In the genomic region with DNA sequence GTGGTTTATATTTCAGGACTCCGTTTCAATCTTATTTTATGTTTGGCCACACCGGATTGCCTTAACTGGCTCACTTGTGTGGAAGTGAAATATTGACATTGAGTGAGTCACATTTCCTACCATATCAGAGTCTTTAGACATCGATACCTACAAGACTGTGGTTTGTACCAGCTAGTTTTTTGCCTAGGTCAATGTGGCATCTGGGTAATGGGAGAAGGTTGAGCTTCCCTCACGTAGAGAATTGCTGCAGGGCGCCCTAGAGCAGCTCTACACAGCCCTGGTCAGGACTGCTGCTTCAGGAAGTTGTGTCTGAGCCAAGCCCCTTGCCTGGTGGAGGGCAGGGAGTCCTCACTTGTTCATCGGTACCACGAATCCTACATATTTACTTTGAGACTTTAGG, we compare ENCODE assay signal across 8 cellular contexts. TPM values are rescaled to one million over a fixed set of nuclear protein-coding genes. Genes with fewer than 3 reads are reported as not detected.
DNase-seq lines count a peak whose midpoint lies in the region; ATAC-seq and TF ChIP-seq lines count a peak whose summit lies in the region.

No MANE protein-coding gene starts in this region.

- DNase-seq in CD4-positive, alpha-beta T cell: no peak
- no peak for DNase-seq in naive thymus-derived CD8-positive, alpha-beta T cell
- DNase-seq in D341Med (ENCODE audit: low spot score): no peak
- no peak for DNase-seq in activated effector memory CD4-positive, alpha-beta T cell treated with anti-CD3 and anti-CD28 coated beads, Interleukin-2, amount 50 U/mL, for 16 hours

- no peak for ATAC-seq in CD4-positive, alpha-beta T cell (ENCODE audit: poor library complexity)
- no peak for ATAC-seq in naive thymus-derived CD8-positive, alpha-beta T cell
- ATAC-seq in GM21447 (IDR thresholded peaks at IDR 0.05; ENCODE audit: unreplicated experiment) (no peak), GM21619 (IDR thresholded peaks at IDR 0.05; ENCODE audit: unreplicated experiment) (no peak)

- H3K4me1 Mint-ChIP-seq in CD4-positive, alpha-beta T cell (ENCODE audit: low read depth): peaks cover 32% of the 10 kb centered on the region
- H3K4me1 Mint-ChIP-seq in brain: peaks cover 66% of the 10 kb centered on the region
- H3K4me1 Mint-ChIP-seq in naive thymus-derived CD8-positive, alpha-beta T cell: peaks cover 13 to 28% (median 20%) of the 10 kb centered on the region in 4 donors

- no peaks in the 10 kb centered on the region for H3K9me3 Mint-ChIP-seq in CD4-positive, alpha-beta T cell
- H3K9me3 Mint-ChIP-seq in brain: peaks cover 0 to 2% (median 0%) of the 10 kb centered on the region in 5 experiments
- H3K9me3 Mint-ChIP-seq in naive thymus-derived CD8-positive, alpha-beta T cell: peaks cover 0 to 2% (median 0%) of the 10 kb centered on the region in 9 donors

- TF ChIP-seq CTCF in CD4-positive, alpha-beta T cell (IDR thresholded peaks at IDR 0.05): no peak
- no peak for TF ChIP-seq CTCF in brain (conservative IDR thresholded peaks at IDR 0.05)

- H3K36me3 ChIP-seq in HUES6 (ENCODE audit: control insufficient read depth, insufficient read depth, low read length): no peaks in the 10 kb centered on the region

- H3K27me3 Mint-ChIP-seq in CD4-positive, alpha-beta T cell: no peaks in the 10 kb centered on the region
- peaks cover 13% of the 10 kb centered on the region for H3K27me3 Mint-ChIP-seq in brain
- H3K27me3 Mint-ChIP-seq in naive thymus-derived CD8-positive, alpha-beta T cell: peaks cover 0 to 6% (median 0%) of the 10 kb centered on the region in 5 donors

- H3K4me3 ChIP-seq in HUES6 (ENCODE audit: low read depth, low read length): peak overlapping the region; percentile 83

- CTCF ChIA-PET in CD4-positive, alpha-beta T cell (lab: Charles Lee): interaction anchor here (0.6 to 1.7 kb wide), 3 partner anchors 14 to 47 kb away, joined by 3 to 5 read pairs (median 5); no protein-coding TSS in a partner anchor

- H3K9me3 ChIP-seq in CD4-positive, alpha-beta T cell (ENCODE audit: control insufficient read depth, low read length): no peaks in the 10 kb centered on the region
- no peaks in the 10 kb centered on the region for H3K9me3 ChIP-seq in HUES6 (ENCODE audit: control insufficient read depth, insufficient read depth, low read depth, low read length)

- peak overlapping the region; percentile 96 for H3K4me3 Mint-ChIP-seq in CD4-positive, alpha-beta T cell
- H3K4me3 Mint-ChIP-seq in brain: peak overlapping the region; percentile 78 to 98 (median 91)
- peak overlapping the region; percentile 77 to 99 (median 88) for H3K4me3 Mint-ChIP-seq in naive thymus-derived CD8-positive, alpha-beta T cell

- intact Hi-C loops in CD4-positive, alpha-beta T cell (cut with DNase I, micrococcal nuclease): loop anchor here in 1 of 2 experiments (2.0 to 10.0 kb wide), 2 partner anchors 25 to 313 kb away; partner anchors contain the start of gene ZNF202

- POLR2A ChIA-PET in CD4-positive, alpha-beta T cell (lab: Charles Lee): interaction anchor here (1.1 to 1.8 kb wide), 4 partner anchors 8 to 68 kb away, joined by 3 to 9 read pairs (median 6); no protein-coding TSS in a partner anchor
- POLR2A ChIA-PET in naive thymus-derived CD8-positive, alpha-beta T cell (lab: Charles Lee): interaction anchor here (1.5 kb wide), 2 partner anchors 8 to 26 kb away, joined by 3 to 4 read pairs; no protein-coding TSS in a partner anchor

- no peaks in the 10 kb centered on the region for H3K27me3 ChIP-seq in CD4-positive, alpha-beta T cell (ENCODE audit: control insufficient read depth, insufficient read depth, low read length)
- peaks cover 35% of the 10 kb centered on the region; the same call in 1 of the 2 replicates for H3K27me3 ChIP-seq in HUES6 (ENCODE audit: control insufficient read depth, insufficient read depth, low read length)

- H3K27ac ChIP-seq in CD4-positive, alpha-beta T cell (ENCODE audit: low read depth, low read length): peak overlapping the region; percentile 18
- H3K27ac ChIP-seq in HUES6 (ENCODE audit: low read depth, low read length): no peak overlapping the region

- peak overlapping the region; percentile 34 for H3K9ac ChIP-seq in HUES6 (ENCODE audit: low read length)

- peaks cover 24% of the 10 kb centered on the region for H3K4me1 ChIP-seq in HUES6 (ENCODE audit: control insufficient read depth, insufficient read depth, low read length)

- H3K36me3 Mint-ChIP-seq in CD4-positive, alpha-beta T cell (ENCODE audit: low read depth): peaks cover 4% of the 10 kb centered on the region
- H3K36me3 Mint-ChIP-seq in brain: peaks cover 17% of the 10 kb centered on the region
- H3K36me3 Mint-ChIP-seq in naive thymus-derived CD8-positive, alpha-beta T cell: no peaks in the 10 kb centered on the region

- H3K27ac Mint-ChIP-seq in CD4-positive, alpha-beta T cell: peak overlapping the region; percentile 76
- H3K27ac Mint-ChIP-seq in brain: peak overlapping the region in 3 of 5 experiments; percentile 37 to 84 (median 52)
- peak overlapping the region in 4 of 10 donors; percentile 44 to 92 (median 80) for H3K27ac Mint-ChIP-seq in naive thymus-derived CD8-positive, alpha-beta T cell

RNA-seq across cellular contexts. Expression of gene GRAMD1B, which starts 1.6 kb away (rescaled TPM):
- total RNA-seq in CD4-positive, alpha-beta T cell: 10 to 100 TPM; 16.1 to 21.8 TPM
- polyA plus RNA-seq in brain (ENCODE audit: insufficient read depth, low read depth, low replicate concordance): 17.1 TPM
- 10 to 100 TPM; 10.5 to 10.7 TPM for total RNA-seq in naive thymus-derived CD8-positive, alpha-beta T cell
- 1 to 10 TPM in 2 of 3 donors, under 1 TPM in 1; 0.76 to 1.3 (median 1.2) TPM for polyA plus RNA-seq in naive thymus-derived CD8-positive, alpha-beta T cell
